ENCODE assay signal across 23 cellular contexts in the genomic region with DNA sequence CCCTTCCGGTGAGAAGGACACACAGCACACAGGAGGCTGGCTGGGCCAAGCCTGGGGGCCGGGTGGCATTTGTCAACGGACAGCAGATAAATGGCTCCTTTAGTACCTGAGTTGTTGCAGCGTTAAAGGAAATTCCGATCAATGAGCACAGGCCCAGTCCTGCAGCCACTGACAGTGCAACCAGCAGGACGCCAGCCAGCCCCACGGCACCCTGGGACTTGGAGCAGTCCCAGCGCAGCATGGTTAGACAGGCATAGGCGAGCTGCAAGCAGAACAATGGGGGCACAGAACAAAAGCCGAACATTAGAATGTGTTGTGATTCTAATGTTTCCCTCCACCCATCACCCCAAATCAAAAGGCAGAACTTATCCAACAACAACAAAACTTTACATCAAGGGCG. TPM values are rescaled to one million over a fixed set of nuclear protein-coding genes. Genes with fewer than 3 reads are reported as not detected.
DNase-seq lines count a peak whose midpoint lies in the region; ATAC-seq and TF ChIP-seq lines count a peak whose summit lies in the region.
"Had no signal": no experiment of that assay in that cellular context is flagged by ENCODE, and none has a peak within 500 bp of the region (broad histone marks: within the 10 kb centered on the region; RNA-seq: fewer than 3 reads in every experiment).

No MANE protein-coding gene starts in this region.

- H3K4me3 ChIP-seq in GM23338 = no peak overlapping the region
- H3K4me3 ChIP-seq in body of pancreas = no peak overlapping the region
- H3K4me3 ChIP-seq: lung, SK-N-MC, spleen had no signal

- H3K27ac ChIP-seq in GM23338 (ENCODE audit: low read depth) (no peak overlapping the region), body of pancreas (no peak overlapping the region)
- H3K27ac ChIP-seq: SK-N-MC, spleen had no signal

- peaks cover 12% of the 10 kb centered on the region for H4K20me1 ChIP-seq in GM23338 (replicated peaks; ENCODE audit: insufficient read depth)

- H3K27me3 ChIP-seq in GM23338 (ENCODE audit: insufficient read depth) (no peaks in the 10 kb centered on the region), body of pancreas (no peaks in the 10 kb centered on the region)

- H3K9me3 Mint-ChIP-seq in GM23338 = no peaks in the 10 kb centered on the region
- H3K9me3 Mint-ChIP-seq: activated T-cell treated with anti-CD3 and anti-CD28 coated beads, Interleukin-2, amount 50 U/mL, for 24 hours; brain; CD4-positive, alpha-beta memory T cell; immature natural killer cell; T-helper 2 cell treated with Interferon-gamma antibody and Interleukin-4, amounts not matched to agents 5 μg/mL and 100 μg/mL, for 36 hours had no signal

- peaks cover 51% of the 10 kb centered on the region for H3K36me3 Mint-ChIP-seq in GM23338 (ENCODE audit: low read depth)

- H3K4me1 Mint-ChIP-seq in GM23338 = peaks cover 53% of the 10 kb centered on the region
- H3K4me1 Mint-ChIP-seq: naive B cell had no signal

- H3K9me2 ChIP-seq in GM23338 (ENCODE audit: insufficient read depth) = no peaks in the 10 kb centered on the region

- no peaks in the 10 kb centered on the region for H3K27me3 Mint-ChIP-seq in GM23338 (ENCODE audit: insufficient read depth, low read depth, poor library complexity)
- H3K27me3 Mint-ChIP-seq: activated T-cell treated with anti-CD3 and anti-CD28 coated beads, Interleukin-2, amount 50 U/mL, for 24 hours; brain had no signal

- no peak for TF ChIP-seq POLR2A in body of pancreas (IDR thresholded peaks at IDR 0.05)

- peaks cover 15% of the 10 kb centered on the region for H3K79me2 ChIP-seq in GM23338 (replicated peaks; ENCODE audit: insufficient read depth)

- 70 to 71% methylated on average over 8 to 11 of the region's 11 CpGs for WGBS in body of pancreas, 2 donors

- H3K4me2 ChIP-seq in GM23338 = no peak overlapping the region

- no peak overlapping the region for H2AFZ ChIP-seq in GM23338

- H3K4me1 ChIP-seq in GM23338 (ENCODE audit: insufficient read depth) (peaks cover 27% of the 10 kb centered on the region), body of pancreas (no peaks in the 10 kb centered on the region)
- H3K4me1 ChIP-seq: spleen had no signal

- H3K4me3 Mint-ChIP-seq in GM23338 = no peak overlapping the region
- H3K4me3 Mint-ChIP-seq: activated CD8-positive, alpha-beta T cell treated with anti-CD3 and anti-CD28 coated beads, Interleukin-2, amount 10 ng/mL, durations not matched to agents 7 days and 5 days; activated T-cell treated with anti-CD3 and anti-CD28 coated beads, Interleukin-2, amount 50 U/mL, for 24 hours; CD4-positive, alpha-beta memory T cell; immature natural killer cell; naive B cell; T-helper 2 cell treated with Interferon-gamma antibody and Interleukin-4, amounts not matched to agents 5 μg/mL and 100 μg/mL, for 36 hours had no signal

- 0 out of 2 replicates have a peak, but pooled peaks cover 3% of the 10 kb centered on the region for H3F3A ChIP-seq in GM23338 (replicated peaks; ENCODE audit: low read depth)

- no peak for TF ChIP-seq CTCF in GM23338 (conservative IDR thresholded peaks at IDR 0.05; ENCODE audit: low read depth in 2 of 2)
- no peak for TF ChIP-seq CTCF in body of pancreas (IDR thresholded peaks at IDR 0.05)

- H3K36me3 ChIP-seq in GM23338 (ENCODE audit: insufficient read depth) = peaks cover 55% of the 10 kb centered on the region
- H3K36me3 ChIP-seq in body of pancreas (replicated peaks in 1 of 2; ENCODE audit: insufficient read depth in 1 of 2, low read depth in 2 of 2) = peaks cover 0 to 23% of the 10 kb centered on the region in 2 donors

- no peaks in the 10 kb centered on the region for H3K9me3 ChIP-seq in body of pancreas
- H3K9me3 ChIP-seq: spleen had no signal

- no peak overlapping the region for H3K27ac Mint-ChIP-seq in GM23338
- H3K27ac Mint-ChIP-seq: activated CD8-positive, alpha-beta T cell treated with anti-CD3 and anti-CD28 coated beads, Interleukin-2, amount 10 ng/mL, durations not matched to agents 7 days and 5 days; activated T-cell treated with anti-CD3 and anti-CD28 coated beads, Interleukin-2, amount 50 U/mL, for 24 hours; CD4-positive, alpha-beta memory T cell; naive B cell; T-helper 2 cell treated with Interferon-gamma antibody and Interleukin-4, amounts not matched to agents 5 μg/mL and 100 μg/mL, for 36 hours had no signal

- intact Hi-C loops in body of pancreas (cut with DNase I) = no loop called here

- DNase-seq in GM23338 (ENCODE audit: low spot score) = no peak
- DNase-seq in body of pancreas = peak in 3 of 4 donors; percentile 29 to 33 (median 30)
- DNase-seq in hypothalamus (lab: John Stamatoyannopoulos, UW) = peak in 50 of 51 donors; percentile 7 to 93 (median 72)
- DNase-seq in pons (ENCODE audit: low spot score) = peak; percentile 91
- no peak for DNase-seq in stimulated activated CD4-positive, alpha-beta T cell treated with anti-CD3 and anti-CD28 coated beads, Interleukin-4, amount 100 ng/mL, for 4 hours
- no peak for DNase-seq in NCI-H128 (lab: John Stamatoyannopoulos, UW; ENCODE audit: unreplicated experiment)
- no peak for DNase-seq in NCI-H1048 (lab: John Stamatoyannopoulos, UW)
- DNase-seq: activated CD4-positive, CD25-positive, alpha-beta regulatory T cell; activated CD8-positive, alpha-beta T cell treated with anti-CD3 and anti-CD28 coated beads, Interleukin-2, amount 10 ng/mL, durations not matched to agents 7 days and 5 days; activated naive CD4-positive, alpha-beta T cell treated with anti-CD3 and anti-CD28 coated beads, Interleukin-2, amount 50 U/mL, for 16 hours; activated T-cell treated with anti-CD3 and anti-CD28 coated beads, Interleukin-2, amount 50 U/mL, for 24 hours; CD4-positive, alpha-beta memory T cell; immature natural killer cell; naive B cell; NCI-H187 treated with DMSO at 0.1 percent for 48 hours; NCI-H2227 treated with DMSO at 0.1 percent for 48 hours; spleen; stimulated activated CD8-positive, alpha-beta memory T cell treated with anti-CD3 and anti-CD28 coated beads, Interleukin-4, amount 100 ng/mL, for 48 hours had no signal

- peak; percentile 89 for ATAC-seq in GM23338
- ATAC-seq in body of pancreas = peak; percentile 33
- no peak for ATAC-seq in GM21786 (IDR thresholded peaks at IDR 0.05; ENCODE audit: unreplicated experiment)
- ATAC-seq: activated CD8-positive, alpha-beta T cell treated with anti-CD3 and anti-CD28 coated beads, Interleukin-2, amount 10 ng/mL, durations not matched to agents 7 days and 5 days had no signal

TF ChIP-seq in GM23338, 12 proteins besides CTCF, POLR2A, EP300 and RAD21 (continues in another document):
- TF ChIP-seq, protein P1, sequence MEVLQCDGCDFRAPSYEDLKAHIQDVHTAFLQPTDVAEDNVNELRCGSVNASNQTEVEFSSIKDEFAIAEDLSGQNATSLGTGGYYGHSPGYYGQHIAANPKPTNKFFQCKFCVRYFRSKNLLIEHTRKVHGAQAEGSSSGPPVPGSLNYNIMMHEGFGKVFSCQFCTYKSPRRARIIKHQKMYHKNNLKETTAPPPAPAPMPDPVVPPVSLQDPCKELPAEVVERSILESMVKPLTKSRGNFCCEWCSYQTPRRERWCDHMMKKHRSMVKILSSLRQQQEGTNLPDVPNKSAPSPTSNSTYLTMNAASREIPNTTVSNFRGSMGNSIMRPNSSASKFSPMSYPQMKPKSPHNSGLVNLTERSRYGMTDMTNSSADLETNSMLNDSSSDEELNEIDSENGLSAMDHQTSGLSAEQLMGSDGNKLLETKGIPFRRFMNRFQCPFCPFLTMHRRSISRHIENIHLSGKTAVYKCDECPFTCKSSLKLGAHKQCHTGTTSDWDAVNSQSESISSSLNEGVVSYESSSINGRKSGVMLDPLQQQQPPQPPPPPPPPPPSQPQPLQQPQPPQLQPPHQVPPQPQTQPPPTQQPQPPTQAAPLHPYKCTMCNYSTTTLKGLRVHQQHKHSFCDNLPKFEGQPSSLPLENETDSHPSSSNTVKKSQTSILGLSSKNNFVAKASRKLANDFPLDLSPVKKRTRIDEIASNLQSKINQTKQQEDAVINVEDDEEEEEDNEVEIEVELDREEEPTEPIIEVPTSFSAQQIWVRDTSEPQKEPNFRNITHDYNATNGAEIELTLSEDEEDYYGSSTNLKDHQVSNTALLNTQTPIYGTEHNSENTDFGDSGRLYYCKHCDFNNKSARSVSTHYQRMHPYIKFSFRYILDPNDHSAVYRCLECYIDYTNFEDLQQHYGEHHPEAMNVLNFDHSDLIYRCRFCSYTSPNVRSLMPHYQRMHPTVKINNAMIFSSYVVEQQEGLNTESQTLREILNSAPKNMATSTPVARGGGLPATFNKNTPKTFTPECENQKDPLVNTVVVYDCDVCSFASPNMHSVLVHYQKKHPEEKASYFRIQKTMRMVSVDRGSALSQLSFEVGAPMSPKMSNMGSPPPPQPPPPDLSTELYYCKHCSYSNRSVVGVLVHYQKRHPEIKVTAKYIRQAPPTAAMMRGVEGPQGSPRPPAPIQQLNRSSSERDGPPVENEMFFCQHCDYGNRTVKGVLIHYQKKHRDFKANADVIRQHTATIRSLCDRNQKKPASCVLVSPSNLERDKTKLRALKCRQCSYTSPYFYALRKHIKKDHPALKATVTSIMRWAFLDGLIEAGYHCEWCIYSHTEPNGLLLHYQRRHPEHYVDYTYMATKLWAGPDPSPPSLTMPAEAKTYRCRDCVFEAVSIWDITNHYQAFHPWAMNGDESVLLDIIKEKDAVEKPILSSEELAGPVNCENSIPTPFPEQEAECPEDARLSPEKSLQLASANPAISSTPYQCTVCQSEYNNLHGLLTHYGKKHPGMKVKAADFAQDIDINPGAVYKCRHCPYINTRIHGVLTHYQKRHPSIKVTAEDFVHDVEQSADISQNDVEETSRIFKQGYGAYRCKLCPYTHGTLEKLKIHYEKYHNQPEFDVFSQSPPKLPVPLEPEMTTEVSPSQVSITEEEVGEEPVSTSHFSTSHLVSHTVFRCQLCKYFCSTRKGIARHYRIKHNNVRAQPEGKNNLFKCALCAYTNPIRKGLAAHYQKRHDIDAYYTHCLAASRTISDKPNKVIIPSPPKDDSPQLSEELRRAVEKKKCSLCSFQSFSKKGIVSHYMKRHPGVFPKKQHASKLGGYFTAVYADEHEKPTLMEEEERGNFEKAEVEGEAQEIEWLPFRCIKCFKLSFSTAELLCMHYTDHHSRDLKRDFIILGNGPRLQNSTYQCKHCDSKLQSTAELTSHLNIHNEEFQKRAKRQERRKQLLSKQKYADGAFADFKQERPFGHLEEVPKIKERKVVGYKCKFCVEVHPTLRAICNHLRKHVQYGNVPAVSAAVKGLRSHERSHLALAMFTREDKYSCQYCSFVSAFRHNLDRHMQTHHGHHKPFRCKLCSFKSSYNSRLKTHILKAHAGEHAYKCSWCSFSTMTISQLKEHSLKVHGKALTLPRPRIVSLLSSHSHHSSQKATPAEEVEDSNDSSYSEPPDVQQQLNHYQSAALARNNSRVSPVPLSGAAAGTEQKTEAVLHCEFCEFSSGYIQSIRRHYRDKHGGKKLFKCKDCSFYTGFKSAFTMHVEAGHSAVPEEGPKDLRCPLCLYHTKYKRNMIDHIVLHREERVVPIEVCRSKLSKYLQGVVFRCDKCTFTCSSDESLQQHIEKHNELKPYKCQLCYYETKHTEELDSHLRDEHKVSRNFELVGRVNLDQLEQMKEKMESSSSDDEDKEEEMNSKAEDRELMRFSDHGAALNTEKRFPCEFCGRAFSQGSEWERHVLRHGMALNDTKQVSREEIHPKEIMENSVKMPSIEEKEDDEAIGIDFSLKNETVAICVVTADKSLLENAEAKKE (CRISPR knock-in tag; IDR thresholded peaks at IDR 0.05) = no peak

RNA-seq across cellular contexts. Expression of a gene that starts 39.3 kb away (rescaled TPM):
- total RNA-seq in GM23338 (2014; rRNA removed; shearing (Covaris generic)) = 34.1 and 36.9 TPM in 2 replicates
- 19.7 and 21.4 TPM in 2 replicates for polyA plus RNA-seq in GM23338 (2016; fragmentation: Nextera tagmentation; extraction: Ambion mirVana)
- 10 to 100 TPM in 1 of 2 donors, 1 to 10 TPM in 1; 8.3 to 47.5 TPM for total RNA-seq in body of pancreas

Comparison
In these comparisons a context has a peak if more than half of its experiments do, and no peak if none do; other contexts are left out.
1. DNase-seq: peak in body of pancreas (3 of 4), hypothalamus (50 of 51) and pons (single experiment); none in GM23338 (single experiment), stimulated activated CD4-positive, alpha-beta T cell treated with anti-CD3 and anti-CD28 coated beads, Interleukin-4, amount 100 ng/mL, for 4 hours (0 of 2), NCI-H128 (single experiment) and NCI-H1048 (single experiment).